ENCODE assay signal across 1 cellular context in the genomic region with DNA sequence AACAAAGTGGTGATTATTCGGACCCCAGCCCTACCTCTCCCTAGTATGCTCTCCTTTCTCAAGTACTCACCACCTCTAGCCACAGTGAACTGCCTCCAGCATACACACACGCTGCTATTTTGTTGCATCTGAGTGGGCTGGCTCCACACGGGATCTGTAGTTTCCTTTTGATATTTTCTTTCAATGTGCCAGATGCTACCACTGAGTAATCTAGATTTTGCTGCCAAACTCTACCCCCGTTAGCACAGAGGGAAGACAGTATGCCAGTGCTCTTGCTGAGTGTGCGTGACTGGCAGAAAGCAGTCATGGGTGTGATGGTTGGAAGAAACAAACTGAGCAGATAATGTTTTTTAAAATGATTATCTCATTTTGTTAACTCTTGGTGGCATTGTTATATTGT.
TF ChIP-seq lines count a peak whose summit lies in the region.

No MANE protein-coding gene starts in this region.

TF ChIP-seq in HCT116, 20 proteins besides CTCF, POLR2A, EP300 and RAD21:
- TF ChIP-seq ELF1 (IDR thresholded peaks at IDR 0.05; ENCODE audit: borderline replicate concordance, low read depth): no peak
- TF ChIP-seq CBX3 (IDR thresholded peaks at IDR 0.05; ENCODE audit: low read depth): no peak
- no peak for TF ChIP-seq EGR1 (IDR thresholded peaks at IDR 0.05; ENCODE audit: low read depth)
- no peak for TF ChIP-seq EZH2phosphoT487 (IDR thresholded peaks at IDR 0.05; ENCODE audit: borderline replicate concordance)
- no peak for TF ChIP-seq FOSL1 (IDR thresholded peaks at IDR 0.05; ENCODE audit: low read depth)
- no peak for TF ChIP-seq SIN3A (IDR thresholded peaks at IDR 0.05; ENCODE audit: low read depth)
- TF ChIP-seq EZH2 (IDR thresholded peaks at IDR 0.05): no peak
- TF ChIP-seq SP1 (IDR thresholded peaks at IDR 0.05; ENCODE audit: low read depth): no peak
- no peak for TF ChIP-seq ZNF274 (IDR thresholded peaks at IDR 0.05; ENCODE audit: low read depth, low read length)
- TF ChIP-seq, protein P1, sequence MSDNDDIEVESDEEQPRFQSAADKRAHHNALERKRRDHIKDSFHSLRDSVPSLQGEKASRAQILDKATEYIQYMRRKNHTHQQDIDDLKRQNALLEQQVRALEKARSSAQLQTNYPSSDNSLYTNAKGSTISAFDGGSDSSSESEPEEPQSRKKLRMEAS (IDR thresholded peaks at IDR 0.05): no peak
- TF ChIP-seq, protein P2, sequence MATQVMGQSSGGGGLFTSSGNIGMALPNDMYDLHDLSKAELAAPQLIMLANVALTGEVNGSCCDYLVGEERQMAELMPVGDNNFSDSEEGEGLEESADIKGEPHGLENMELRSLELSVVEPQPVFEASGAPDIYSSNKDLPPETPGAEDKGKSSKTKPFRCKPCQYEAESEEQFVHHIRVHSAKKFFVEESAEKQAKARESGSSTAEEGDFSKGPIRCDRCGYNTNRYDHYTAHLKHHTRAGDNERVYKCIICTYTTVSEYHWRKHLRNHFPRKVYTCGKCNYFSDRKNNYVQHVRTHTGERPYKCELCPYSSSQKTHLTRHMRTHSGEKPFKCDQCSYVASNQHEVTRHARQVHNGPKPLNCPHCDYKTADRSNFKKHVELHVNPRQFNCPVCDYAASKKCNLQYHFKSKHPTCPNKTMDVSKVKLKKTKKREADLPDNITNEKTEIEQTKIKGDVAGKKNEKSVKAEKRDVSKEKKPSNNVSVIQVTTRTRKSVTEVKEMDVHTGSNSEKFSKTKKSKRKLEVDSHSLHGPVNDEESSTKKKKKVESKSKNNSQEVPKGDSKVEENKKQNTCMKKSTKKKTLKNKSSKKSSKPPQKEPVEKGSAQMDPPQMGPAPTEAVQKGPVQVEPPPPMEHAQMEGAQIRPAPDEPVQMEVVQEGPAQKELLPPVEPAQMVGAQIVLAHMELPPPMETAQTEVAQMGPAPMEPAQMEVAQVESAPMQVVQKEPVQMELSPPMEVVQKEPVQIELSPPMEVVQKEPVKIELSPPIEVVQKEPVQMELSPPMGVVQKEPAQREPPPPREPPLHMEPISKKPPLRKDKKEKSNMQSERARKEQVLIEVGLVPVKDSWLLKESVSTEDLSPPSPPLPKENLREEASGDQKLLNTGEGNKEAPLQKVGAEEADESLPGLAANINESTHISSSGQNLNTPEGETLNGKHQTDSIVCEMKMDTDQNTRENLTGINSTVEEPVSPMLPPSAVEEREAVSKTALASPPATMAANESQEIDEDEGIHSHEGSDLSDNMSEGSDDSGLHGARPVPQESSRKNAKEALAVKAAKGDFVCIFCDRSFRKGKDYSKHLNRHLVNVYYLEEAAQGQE (IDR thresholded peaks at IDR 0.05; ENCODE audit: low read depth): no peak
- TF ChIP-seq, protein P3, sequence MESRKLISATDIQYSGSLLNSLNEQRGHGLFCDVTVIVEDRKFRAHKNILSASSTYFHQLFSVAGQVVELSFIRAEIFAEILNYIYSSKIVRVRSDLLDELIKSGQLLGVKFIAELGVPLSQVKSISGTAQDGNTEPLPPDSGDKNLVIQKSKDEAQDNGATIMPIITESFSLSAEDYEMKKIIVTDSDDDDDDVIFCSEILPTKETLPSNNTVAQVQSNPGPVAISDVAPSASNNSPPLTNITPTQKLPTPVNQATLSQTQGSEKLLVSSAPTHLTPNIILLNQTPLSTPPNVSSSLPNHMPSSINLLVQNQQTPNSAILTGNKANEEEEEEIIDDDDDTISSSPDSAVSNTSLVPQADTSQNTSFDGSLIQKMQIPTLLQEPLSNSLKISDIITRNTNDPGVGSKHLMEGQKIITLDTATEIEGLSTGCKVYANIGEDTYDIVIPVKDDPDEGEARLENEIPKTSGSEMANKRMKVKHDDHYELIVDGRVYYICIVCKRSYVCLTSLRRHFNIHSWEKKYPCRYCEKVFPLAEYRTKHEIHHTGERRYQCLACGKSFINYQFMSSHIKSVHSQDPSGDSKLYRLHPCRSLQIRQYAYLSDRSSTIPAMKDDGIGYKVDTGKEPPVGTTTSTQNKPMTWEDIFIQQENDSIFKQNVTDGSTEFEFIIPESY (IDR thresholded peaks at IDR 0.05; ENCODE audit: extremely low read depth, insufficient replicate concordance, low read length): no peak
- TF ChIP-seq, protein P4, sequence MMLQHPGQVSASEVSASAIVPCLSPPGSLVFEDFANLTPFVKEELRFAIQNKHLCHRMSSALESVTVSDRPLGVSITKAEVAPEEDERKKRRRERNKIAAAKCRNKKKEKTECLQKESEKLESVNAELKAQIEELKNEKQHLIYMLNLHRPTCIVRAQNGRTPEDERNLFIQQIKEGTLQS (IDR thresholded peaks at IDR 0.05): no peak
TF ChIP-seq in HCT116: peak in this region for 0.
